Comparison of ENCODE assay signal across 8 cellular contexts in genomic region chr20:3794701-3795420, GRCh38.
DNase-seq lines count a peak whose midpoint lies in the region; ATAC-seq and TF ChIP-seq lines count a peak whose summit lies in the region.

No MANE protein-coding gene starts in this region.

- no peaks in the 10 kb centered on the region for H3K9me3 ChIP-seq in KOPT-K1 (ENCODE audit: insufficient read depth, low read length, poor library complexity, severe bottlenecking)

- H3K36me3 ChIP-seq in KOPT-K1 (ENCODE audit: insufficient read depth, low read length): peaks cover 20% of the 10 kb centered on the region

- H3K9me3 Mint-ChIP-seq in nephron progenitor cell: no peaks in the 10 kb centered on the region

- ATAC-seq in GM19463 (IDR thresholded peaks at IDR 0.05; ENCODE audit: unreplicated experiment): no peak

- in situ Hi-C loops in KBM-7 (cut with MboI; ENCODE audit: low pct_unique_long_range_greater_than_20kb, low sequenced_read_pairs): no loop called here

- H3K4me3 ChIP-seq in AG04449 (ENCODE audit: low read depth, low read length): peak overlapping the region; percentile 84

- H3K4me3 Mint-ChIP-seq in nephron progenitor cell: peak overlapping the region; percentile 82

- CTCF ChIA-PET in AG04449 (lab: Yijun Ruan, JAX): interaction anchor here (0.7 to 3.3 kb wide), 7 partner anchors 9 to 303 kb away, joined by 3 to 18 read pairs (median 10); partner anchors contain the start of genes AP5S1 and CENPB

- TF ChIP-seq CTCF in AG04449 (IDR thresholded peaks at IDR 0.05; ENCODE audit: insufficient read depth, low read length, missing control alignments): no peak
- TF ChIP-seq CTCF in nephron progenitor cell (IDR thresholded peaks at IDR 0.05): no peak

- H3K36me3 Mint-ChIP-seq in nephron progenitor cell (ENCODE audit: low read depth): no peaks in the 10 kb centered on the region

- peaks cover 39% of the 10 kb centered on the region for H3K4me1 Mint-ChIP-seq in nephron progenitor cell

- H3K27ac ChIP-seq in KOPT-K1 (ENCODE audit: low read depth, low read length, poor library complexity, severe bottlenecking) (peak overlapping the region; percentile 90), cingulate gyrus (ENCODE audit: low read depth, low read length) (peak overlapping the region; percentile 99)

- DNase-seq in AG04449 (ENCODE audit: low read depth, low spot score) (no peak), nephron progenitor cell (no peak), COLO829 (ENCODE audit: low spot score) (no peak), KBM-7 (no peak), DMS 273 (lab: John Stamatoyannopoulos, UW; ENCODE audit: unreplicated experiment) (no peak)

- H3K27me3 Mint-ChIP-seq in nephron progenitor cell (ENCODE audit: low read depth, poor library complexity): peaks cover 23% of the 10 kb centered on the region

- H3K27ac Mint-ChIP-seq in nephron progenitor cell: no peak overlapping the region

- POLR2A ChIA-PET in AG04449 (lab: Yijun Ruan, JAX): interaction anchor here (0.9 to 2.0 kb wide), 2 partner anchors 24 to 26 kb away, joined by 4 to 12 read pairs; no protein-coding TSS in a partner anchor
